ENCODE assay signal across 8 cellular contexts in the genomic region with DNA sequence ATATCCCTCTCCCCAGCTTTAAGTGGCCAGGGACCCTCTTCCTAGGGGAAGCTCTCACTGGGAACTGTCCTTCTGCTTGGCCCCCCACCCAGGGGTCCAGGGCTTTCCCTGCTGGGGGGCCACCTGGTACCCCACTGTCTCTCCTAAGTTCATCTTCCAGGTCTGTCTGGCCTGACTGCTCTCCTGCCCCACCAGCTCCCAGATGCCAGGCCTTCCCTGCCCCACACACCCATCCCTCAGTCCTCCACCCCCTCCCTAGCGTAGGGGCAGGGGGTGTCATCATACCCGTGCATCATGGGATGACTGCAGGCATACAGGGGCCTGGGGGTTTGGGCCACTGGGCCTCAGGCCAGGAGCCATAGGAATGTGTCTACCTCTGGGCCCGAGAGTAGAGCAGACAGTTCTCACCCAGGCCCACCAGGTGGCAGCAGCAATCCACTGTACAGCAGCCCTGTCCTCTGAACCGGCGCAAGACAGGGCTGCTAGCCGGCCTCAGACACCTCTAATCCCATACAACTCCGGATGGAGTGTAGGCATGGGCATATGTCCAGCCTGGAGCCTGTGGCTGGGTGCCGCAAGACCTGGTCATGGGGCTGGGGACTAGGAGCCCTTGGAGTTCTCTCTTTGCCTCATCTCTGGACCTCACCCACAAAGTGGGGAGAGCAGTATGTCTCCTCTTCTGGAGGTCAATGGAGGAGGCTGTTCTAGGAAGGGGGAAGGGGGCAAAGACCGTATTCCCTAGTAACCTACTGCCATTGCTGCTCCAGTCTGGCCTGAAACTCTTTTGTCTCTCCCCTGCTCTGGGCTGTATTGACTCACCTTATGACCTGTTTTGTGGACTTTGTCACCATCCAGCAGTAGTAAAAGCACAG. TPM values are rescaled to one million over a fixed set of nuclear protein-coding genes. Genes with fewer than 3 reads are reported as not detected.
A peak's percentile ranks its signal among the peaks of the same experiment; 100 is the strongest.
DNase-seq lines count a peak whose midpoint lies in the region; ATAC-seq lines count a peak whose summit lies in the region.

No MANE protein-coding gene starts in this region.

- DNase-seq in 8988T = peak; percentile 79
- DNase-seq in NCI-H2196 (lab: John Stamatoyannopoulos, UW; ENCODE audit: unreplicated experiment) = peak; percentile 86
- DNase-seq in activated CD4-positive, CD25-positive, alpha-beta regulatory T cell (lab: John Stamatoyannopoulos, UW) = peak; percentile 67 to 79 (median 76)
- peak; percentile 59 for DNase-seq in central memory CD4-positive, alpha-beta T cell
- DNase-seq in left colon = peak; percentile 75 to 87
- DNase-seq in stimulated activated CD4-positive, alpha-beta T cell treated with anti-CD3 and anti-CD28 coated beads, Interleukin-2, amount 100 ng/mL, for 4 hours (ENCODE audit: low read depth) = peak; percentile 68

- intact Hi-C loops in left colon (cut with DNase I, micrococcal nuclease) = loop anchor here in 1 of 2 donors (10.0 kb wide), 1 partner anchor 100 kb away; no protein-coding TSS in a partner anchor

- ATAC-seq in GM18498 (IDR thresholded peaks at IDR 0.05; ENCODE audit: unreplicated experiment) (peak; percentile 86), HG02970 (IDR thresholded peaks at IDR 0.05; ENCODE audit: low FRiP score, unreplicated experiment) (peak; percentile 66), left colon (peak; percentile 83)

RNA-seq across cellular contexts. Expression of gene SMARCD1, which starts 10.0 kb away (rescaled TPM):
- 10 to 100 TPM; 35.5 to 41.8 TPM for total RNA-seq in left colon

RNA-seq across cellular contexts. Expression of gene ASIC1, which starts 17.8 kb away (rescaled TPM):
- 1 to 10 TPM in 1 of 2 donors, under 1 TPM in 1; 0.55 to 1.9 TPM for total RNA-seq in left colon

RNA-seq across cellular contexts. Expression of gene GPD1, which starts 28.6 kb away (rescaled TPM):
- total RNA-seq in left colon = 1 to 10 TPM; 1.8 to 4.3 TPM

RNA-seq across cellular contexts. Expression of gene COX14, which starts 36.9 kb away (rescaled TPM):
- 10 to 100 TPM; 90.1 to 91.3 TPM for total RNA-seq in left colon

RNA-seq across cellular contexts. Expression of gene RACGAP1, which starts 49.9 kb away (rescaled TPM):
- total RNA-seq in left colon = 10 to 100 TPM; 20.0 to 25.4 TPM

Comparison
In these comparisons a context has a peak if more than half of its experiments do, and no peak if none do; other contexts are left out.
1. Peak in every context shown above with its lines: DNase-seq and ATAC-seq.